21 cellular contexts compared by ENCODE assay signal in genomic region chr5:89105836-89106235, GRCh38.
"Had no signal": no experiment of that assay in that cellular context is flagged by ENCODE, and none has a peak within 500 bp of the region (broad histone marks: within the 10 kb centered on the region; RNA-seq: fewer than 3 reads in every experiment).

No MANE protein-coding gene starts in this region.

- H3K4me3 Mint-ChIP-seq: activated B cell treated with CpG ODN at 0.5 μM for 24 hours; activated CD8-positive, alpha-beta T cell treated with anti-CD3 and anti-CD28 coated beads for 36 hours; central memory CD8-positive, alpha-beta T cell; mesothelial cell of epicardium; naive B cell; neural progenitor cell; T-helper 17 cell had no signal

- H3K9me3 ChIP-seq: body of pancreas, ovary, right lobe of liver, uterus had no signal

- H3K36me3 ChIP-seq: neural progenitor cell, ovary, right lobe of liver, uterus had no signal

- H3K27ac Mint-ChIP-seq: activated B cell treated with CpG ODN at 0.5 μM for 24 hours; activated CD8-positive, alpha-beta T cell treated with anti-CD3 and anti-CD28 coated beads for 36 hours; activated naive CD4-positive, alpha-beta T cell treated with anti-CD3 and anti-CD28 coated beads, Interleukin-2, amount 50 U/mL, for 72 hours; mesothelial cell of epicardium; naive B cell; neural progenitor cell; T-helper 17 cell had no signal

- H3K27me3 ChIP-seq: body of pancreas, neural progenitor cell, ovary, right lobe of liver, uterus had no signal

- FAIRE-seq: TTC549 had no signal

- H3K27ac ChIP-seq: body of pancreas, epithelial cell of prostate, neural progenitor cell, ovary, right lobe of liver, uterus had no signal

- H3K4me1 ChIP-seq: body of pancreas, neural progenitor cell, right lobe of liver, uterus had no signal

- H3K27me3 Mint-ChIP-seq: activated B cell treated with CpG ODN at 0.5 μM for 24 hours; activated CD8-positive, alpha-beta T cell treated with anti-CD3 and anti-CD28 coated beads for 36 hours; central memory CD8-positive, alpha-beta T cell; naive B cell; T-helper 17 cell had no signal

- H3K9me3 Mint-ChIP-seq: activated CD8-positive, alpha-beta T cell treated with anti-CD3 and anti-CD28 coated beads for 36 hours had no signal

- H3K4me1 Mint-ChIP-seq: activated B cell treated with CpG ODN at 0.5 μM for 24 hours; central memory CD8-positive, alpha-beta T cell; mesothelial cell of epicardium; naive B cell; T-helper 17 cell had no signal

- H3K4me3 ChIP-seq: body of pancreas, neural progenitor cell, ovary, right lobe of liver, uterus had no signal

- H2AFZ ChIP-seq: neural progenitor cell had no signal

- H3K4me2 ChIP-seq: neural progenitor cell had no signal

- DNase-seq: activated B cell treated with CpG ODN at 0.5 μM for 24 hours; activated CD4-positive, alpha-beta T cell treated with anti-CD3 and anti-CD28 coated beads for 48 hours; activated CD8-positive, alpha-beta T cell treated with anti-CD3 and anti-CD28 coated beads for 36 hours; activated effector memory CD4-positive, alpha-beta T cell treated with anti-CD3 and anti-CD28 coated beads, Interleukin-2, amount 50 U/mL, for 16 hours; activated T-cell treated with anti-CD3 and anti-CD28 coated beads, Interleukin-2, amount 50 U/mL, for 48 hours; body of pancreas; cortex of kidney; effector CD4-positive, alpha-beta T cell; hippocampal formation; left ventricle myocardium superior; naive B cell; ovary; right lobe of liver; T-helper 17 cell; uterus had no signal

- H3K36me3 Mint-ChIP-seq: activated naive CD4-positive, alpha-beta T cell treated with anti-CD3 and anti-CD28 coated beads, Interleukin-2, amount 50 U/mL, for 72 hours; mesothelial cell of epicardium; neural progenitor cell had no signal

- H3K9ac ChIP-seq: neural progenitor cell had no signal
